8 cellular contexts compared by ENCODE assay signal in the genomic region with DNA sequence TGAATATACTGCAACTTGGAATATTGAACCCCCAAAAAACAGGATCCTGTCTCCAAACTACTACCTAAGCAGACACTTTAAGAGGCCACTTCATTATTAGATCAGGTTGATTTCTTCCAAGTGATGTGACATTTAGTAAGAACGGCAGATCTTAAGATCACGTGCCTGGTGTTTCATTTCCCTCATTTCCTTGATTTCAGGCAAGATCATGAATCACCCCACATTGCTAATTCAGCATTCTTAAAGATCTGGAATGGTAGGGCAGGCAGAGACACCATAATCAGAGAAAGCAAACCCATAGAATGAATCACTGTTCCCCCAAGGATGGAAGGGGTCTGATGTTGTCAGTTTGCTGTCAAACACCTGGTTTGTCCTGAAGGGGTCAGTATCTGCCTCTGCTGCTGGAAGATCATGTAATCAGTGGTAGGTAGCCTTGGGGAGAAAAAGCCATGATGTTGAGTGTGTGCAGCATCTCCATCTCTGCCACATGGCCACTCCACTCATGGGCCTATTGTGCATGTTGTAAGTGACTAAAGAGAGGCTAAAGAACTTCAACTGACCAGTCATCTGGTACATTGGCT.
DNase-seq lines count a peak whose midpoint lies in the region; ATAC-seq and TF ChIP-seq lines count a peak whose summit lies in the region.
"Had no signal": no experiment of that assay in that cellular context is flagged by ENCODE, and none has a peak within 500 bp of the region (broad histone marks: within the 10 kb centered on the region; RNA-seq: fewer than 3 reads in every experiment).

No MANE protein-coding gene starts in this region.

- no peaks in the 10 kb centered on the region for H3K27me3 Mint-ChIP-seq in IgD-negative memory B cell
- H3K27me3 Mint-ChIP-seq in activated naive CD8-positive, alpha-beta T cell = no peaks in the 10 kb centered on the region

- ATAC-seq in DND-41 (ENCODE audit: insufficient read depth, low read depth) = no peak
- ATAC-seq in left lung = peak; percentile 60
- no peak for ATAC-seq in body of pancreas

- in situ Hi-C loops in GM13977 (cut with MboI; ENCODE audit: low pct_unique_long_range_greater_than_20kb, low sequenced_read_pairs, unreplicated experiment) = no loop called here

- H3K27ac ChIP-seq in DND-41 (ENCODE audit: low read length) (peak overlapping the region; percentile 88), left lung (peak overlapping the region in 1 of 2 donors; percentile 68), body of pancreas (no peak overlapping the region)

- no peaks in the 10 kb centered on the region for H3K27me3 ChIP-seq in DND-41 (ENCODE audit: insufficient read depth, low read length, poor library complexity)
- no peaks in the 10 kb centered on the region for H3K27me3 ChIP-seq in left lung
- no peaks in the 10 kb centered on the region for H3K27me3 ChIP-seq in body of pancreas

- 80 to 86% methylated on average over 2 of the region's 2 CpGs for WGBS in body of pancreas, 2 donors

- peak; percentile 40 for TF ChIP-seq CTCF in DND-41 (IDR thresholded peaks at IDR 0.05; ENCODE audit: borderline replicate concordance, extremely low read depth, low read length, poor library complexity, severe bottlenecking)
- peak in 1 of 2 donors; percentile 12 for TF ChIP-seq CTCF in left lung (IDR thresholded peaks at IDR 0.05)
- TF ChIP-seq CTCF in body of pancreas (IDR thresholded peaks at IDR 0.05) = peak in 1 of 7 experiments; percentile 8
- TF ChIP-seq CTCF in GM13977 (IDR thresholded peaks at IDR 0.05; ENCODE audit: extremely low read depth, insufficient read depth, missing control alignments) = no peak

- H3K36me3 ChIP-seq in DND-41 (ENCODE audit: insufficient read depth, low read length) = peaks cover 48% of the 10 kb centered on the region
- no peaks in the 10 kb centered on the region for H3K36me3 ChIP-seq in left lung
- H3K36me3 ChIP-seq in body of pancreas (replicated peaks in 1 of 2; ENCODE audit: insufficient read depth in 1 of 2, low read depth in 2 of 2) = no peaks in the 10 kb centered on the region

- H3K4me1 Mint-ChIP-seq in IgD-negative memory B cell = peaks cover 28 to 37% (median 31%) of the 10 kb centered on the region in 3 donors
- peaks cover 60% of the 10 kb centered on the region for H3K4me1 Mint-ChIP-seq in activated naive CD8-positive, alpha-beta T cell (ENCODE audit: low read depth)

- H3K36me3 Mint-ChIP-seq in IgD-negative memory B cell = peaks cover 5% of the 10 kb centered on the region
- H3K36me3 Mint-ChIP-seq in activated naive CD8-positive, alpha-beta T cell = peaks cover 15% of the 10 kb centered on the region

- intact Hi-C loops in left lung (cut with DNase I) (no loop called here), body of pancreas (cut with DNase I) (no loop called here)

- no peaks in the 10 kb centered on the region for H4K20me1 ChIP-seq in DND-41 (ENCODE audit: insufficient read depth, low read length)

- DNase-seq in DND-41 (no peak), left lung (no peak), NOMO-1 (lab: John Stamatoyannopoulos, UW; ENCODE audit: unreplicated experiment in 2 of 2) (no peak), body of pancreas (no peak), GM13977 (ENCODE audit: low spot score) (no peak)
- DNase-seq: activated effector memory CD4-positive, alpha-beta T cell treated with Interleukin-2 at 50 U/mL for 16 hours had no signal

- H3K9ac ChIP-seq in DND-41 (ENCODE audit: low read depth, low read length) = peak overlapping the region; percentile 18; the same call in 1 of the 2 replicates

- peaks cover 87% of the 10 kb centered on the region for H3K79me2 ChIP-seq in DND-41 (ENCODE audit: insufficient read depth, low read length)

- no peak for TF ChIP-seq POLR2A in body of pancreas (IDR thresholded peaks at IDR 0.05)

- H3K4me3 ChIP-seq in DND-41 (ENCODE audit: low read depth in 1 of 2, low read length in 2 of 2) (no peak overlapping the region), left lung (no peak overlapping the region), body of pancreas (no peak overlapping the region)

- H3K4me1 ChIP-seq in DND-41 (ENCODE audit: insufficient read depth, low read length) = peaks cover 53% of the 10 kb centered on the region
- H3K4me1 ChIP-seq in left lung = peaks cover 0 to 47% of the 10 kb centered on the region in 2 donors
- no peaks in the 10 kb centered on the region for H3K4me1 ChIP-seq in body of pancreas

- peak overlapping the region; percentile 46 to 96 (median 95) for H3K27ac Mint-ChIP-seq in IgD-negative memory B cell
- H3K27ac Mint-ChIP-seq in activated naive CD8-positive, alpha-beta T cell = peak overlapping the region; percentile 99

- H3K9me3 ChIP-seq in DND-41 (ENCODE audit: insufficient read depth, low read length, severe bottlenecking) (peaks cover 13% of the 10 kb centered on the region), left lung (no peaks in the 10 kb centered on the region), body of pancreas (no peaks in the 10 kb centered on the region)

- no peak overlapping the region for H3K4me2 ChIP-seq in DND-41 (ENCODE audit: insufficient read depth, low read length)

- H2AFZ ChIP-seq in DND-41 (ENCODE audit: low read depth, low read length) = no peak overlapping the region

- peaks cover 0 to 3% (median 3%) of the 10 kb centered on the region in 3 donors for H3K9me3 Mint-ChIP-seq in IgD-negative memory B cell
- H3K9me3 Mint-ChIP-seq in activated naive CD8-positive, alpha-beta T cell (ENCODE audit: low read depth) = peaks cover 6% of the 10 kb centered on the region

- peak overlapping the region in 1 of 4 donors; percentile 60 for H3K4me3 Mint-ChIP-seq in IgD-negative memory B cell
- H3K4me3 Mint-ChIP-seq in activated naive CD8-positive, alpha-beta T cell = peak overlapping the region; percentile 5
